Comparison of ENCODE assay signal across 19 cellular contexts in genomic region chr13:60562081-60562764, GRCh38.
"Had no signal": no experiment of that assay in that cellular context is flagged by ENCODE, and none has a peak within 500 bp of the region (broad histone marks: within the 10 kb centered on the region; RNA-seq: fewer than 3 reads in every experiment).

No MANE protein-coding gene starts in this region.

- H3K4me3 Mint-ChIP-seq: endodermal cell; nephron progenitor cell; T-helper 2 cell treated with Interferon-gamma antibody and Interleukin-4, amounts not matched to agents 5 μg/mL and 100 μg/mL, for 36 hours; type B pancreatic cell had no signal

- H3K27me3 Mint-ChIP-seq: progenitor cell of endocrine pancreas, type B pancreatic cell had no signal

- H3K36me3 ChIP-seq: cardiac muscle cell had no signal

- H3K4me1 Mint-ChIP-seq: endodermal cell, nephron progenitor cell had no signal

- H3K4me3 ChIP-seq: cardiac muscle cell, dorsolateral prefrontal cortex, right atrium auricular region had no signal

- H3K27me3 ChIP-seq: cardiac muscle cell, dorsolateral prefrontal cortex, right atrium auricular region had no signal

- ATAC-seq: activated CD4-positive, CD25-positive, alpha-beta regulatory T cell treated with anti-CD3 and anti-CD28 coated beads, Interleukin-2, amount 50 U/mL, for 24 hours; left ventricle myocardium superior; stimulated activated naive CD8-positive, alpha-beta T cell treated with anti-CD3 and anti-CD28 coated beads, Interleukin-15, Interleukin-2, amounts not matched to agents 100 U/mL and 50 U/mL, for 24 hours had no signal

- DNase-seq: activated CD4-positive, alpha-beta T cell treated with anti-CD3 and anti-CD28 coated beads, Interleukin-2, amount 50 U/mL, for 1 hour; activated CD8-positive, alpha-beta memory T cell treated with anti-CD3 and anti-CD28 coated beads for 24 hours; activated naive CD4-positive, alpha-beta T cell; aorta; dorsolateral prefrontal cortex; endodermal cell; hippocampal formation; left ventricle myocardium superior; mesendoderm; nephron progenitor cell; small intestine; stimulated activated naive CD8-positive, alpha-beta T cell treated with anti-CD3 and anti-CD28 coated beads, Interleukin-15, Interleukin-2, amounts not matched to agents 100 U/mL and 50 U/mL, for 24 hours; SW 1271 had no signal

- H3K4me1 ChIP-seq: right atrium auricular region had no signal

- H3K27ac ChIP-seq: cardiac muscle cell, dorsolateral prefrontal cortex, right atrium auricular region had no signal

- H3K9me3 Mint-ChIP-seq: endodermal cell; nephron progenitor cell; T-helper 2 cell treated with Interferon-gamma antibody and Interleukin-4, amounts not matched to agents 5 μg/mL and 100 μg/mL, for 36 hours had no signal

- H3K27ac Mint-ChIP-seq: endodermal cell; nephron progenitor cell; T-helper 2 cell treated with Interferon-gamma antibody and Interleukin-4, amounts not matched to agents 5 μg/mL and 100 μg/mL, for 36 hours; type B pancreatic cell had no signal

- H3K9me3 ChIP-seq: right atrium auricular region had no signal
